ENCODE assay signal across 8 cellular contexts in genomic region chr1:202143011-202143767, GRCh38. TPM values are rescaled to one million over a fixed set of nuclear protein-coding genes. Genes with fewer than 3 reads are reported as not detected.
A peak's percentile ranks its signal among the peaks of the same experiment; 100 is the strongest.
DNase-seq lines count a peak whose midpoint lies in the region; ATAC-seq and TF ChIP-seq lines count a peak whose summit lies in the region.

No MANE protein-coding gene starts in this region.

- peak; percentile 4 to 11 for ATAC-seq in activated CD4-positive, CD25-positive, alpha-beta regulatory T cell treated with anti-CD3 and anti-CD28 coated beads, Interleukin-2, amount 50 U/mL, for 24 hours
- ATAC-seq in HG02973 (IDR thresholded peaks at IDR 0.05; ENCODE audit: unreplicated experiment) (peak; percentile 24), SK-N-SH treated with all-trans-retinoic acid at 6 μM for 48 hours (peak; percentile 53)

- H3K36me3 ChIP-seq in muscle layer of duodenum (ENCODE audit: control insufficient read depth in 1 of 2, insufficient read depth in 2 of 2, low read length in 2 of 2), result peaks cover 0 to 4% of the 10 kb centered on the region in 2 donors

- peaks cover 5 to 27% of the 10 kb centered on the region in 2 donors for H3K4me1 ChIP-seq in muscle layer of duodenum (ENCODE audit: control insufficient read depth in 1 of 2, insufficient read depth in 2 of 2, low read length in 2 of 2)

- H3K27ac Mint-ChIP-seq in endothelial cell (ENCODE audit: unreplicated experiment), result peak overlapping the region; percentile 85

- H3K4me1 Mint-ChIP-seq in endothelial cell (ENCODE audit: unreplicated experiment), result peaks cover 11% of the 10 kb centered on the region

- H3K4me3 Mint-ChIP-seq in endothelial cell (ENCODE audit: unreplicated experiment), result peak overlapping the region; percentile 97

- peaks cover 8% of the 10 kb centered on the region for H3K36me3 Mint-ChIP-seq in endothelial cell (ENCODE audit: low read depth, unreplicated experiment)

- peaks cover 17% of the 10 kb centered on the region for H3K27me3 Mint-ChIP-seq in endothelial cell (ENCODE audit: unreplicated experiment)

- H3K9me3 ChIP-seq in muscle layer of duodenum (ENCODE audit: control insufficient read depth in 1 of 2, low read length in 2 of 2), result no peaks in the 10 kb centered on the region

- peak overlapping the region; percentile 94 for H3K4me3 ChIP-seq in muscle layer of duodenum (ENCODE audit: low read depth in 1 of 2, low read length in 2 of 2)

- peak overlapping the region; percentile 81 for H3K27ac ChIP-seq in muscle layer of duodenum (ENCODE audit: low read length)

- TF ChIP-seq CTCF in endothelial cell (IDR thresholded peaks at IDR 0.05; ENCODE audit: unreplicated experiment), result no peak

- DNase-seq in activated CD4-positive, CD25-positive, alpha-beta regulatory T cell treated with anti-CD3 and anti-CD28 coated beads, Interleukin-2, amount 50 U/mL, for 72 hours, result no peak
- DNase-seq in endothelial cell (ENCODE audit: low spot score) (no peak), NCI-H774 (lab: John Stamatoyannopoulos, UW) (no peak), activated gamma-delta T cell treated with Interleukin-2 at 50 U/mL for 16 hours (no peak)

- no peaks in the 10 kb centered on the region for H3K9me3 Mint-ChIP-seq in endothelial cell (ENCODE audit: unreplicated experiment)

- no peaks in the 10 kb centered on the region for H3K27me3 ChIP-seq in muscle layer of duodenum (ENCODE audit: low read depth, low read length)

TF ChIP-seq in SK-N-SH treated with all-trans-retinoic acid at 6 μM for 48 hours, 23 proteins besides CTCF, POLR2A, EP300 and RAD21:
- TF ChIP-seq, protein P1, sequence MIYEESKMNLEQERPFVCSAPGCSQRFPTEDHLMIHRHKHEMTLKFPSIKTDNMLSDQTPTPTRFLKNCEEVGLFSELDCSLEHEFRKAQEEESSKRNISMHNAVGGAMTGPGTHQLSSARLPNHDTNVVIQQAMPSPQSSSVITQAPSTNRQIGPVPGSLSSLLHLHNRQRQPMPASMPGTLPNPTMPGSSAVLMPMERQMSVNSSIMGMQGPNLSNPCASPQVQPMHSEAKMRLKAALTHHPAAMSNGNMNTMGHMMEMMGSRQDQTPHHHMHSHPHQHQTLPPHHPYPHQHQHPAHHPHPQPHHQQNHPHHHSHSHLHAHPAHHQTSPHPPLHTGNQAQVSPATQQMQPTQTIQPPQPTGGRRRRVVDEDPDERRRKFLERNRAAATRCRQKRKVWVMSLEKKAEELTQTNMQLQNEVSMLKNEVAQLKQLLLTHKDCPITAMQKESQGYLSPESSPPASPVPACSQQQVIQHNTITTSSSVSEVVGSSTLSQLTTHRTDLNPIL (CRISPR knock-in tag; IDR thresholded peaks at IDR 0.05; ENCODE audit: low read depth), result no peak
- TF ChIP-seq BACH2 (CRISPR knock-in tag; IDR thresholded peaks at IDR 0.05; ENCODE audit: borderline replicate concordance), result no peak
- TF ChIP-seq ZNF8 (CRISPR knock-in tag; IDR thresholded peaks at IDR 0.05), result no peak
- TF ChIP-seq GLIS3 (CRISPR knock-in tag; IDR thresholded peaks at IDR 0.05), result no peak
- TF ChIP-seq PATZ1 (CRISPR knock-in tag; IDR thresholded peaks at IDR 0.05; ENCODE audit: borderline replicate concordance), result no peak
- no peak for TF ChIP-seq ZNF565 (CRISPR knock-in tag; conservative IDR thresholded peaks at IDR 0.05; ENCODE audit: low read depth)
- TF ChIP-seq RARB (CRISPR knock-in tag; IDR thresholded peaks at IDR 0.05), result no peak
- TF ChIP-seq TSHZ2 (CRISPR knock-in tag; IDR thresholded peaks at IDR 0.05), result no peak

RNA-seq across cellular contexts. Expression of gene ARL8A, which starts 1.3 kb away (rescaled TPM):
- 38.8 TPM for total RNA-seq in endothelial cell (ENCODE audit: unreplicated experiment)

RNA-seq across cellular contexts. Expression of gene PTPN7, which starts 17.2 kb away (rescaled TPM):
- 1.3 TPM for total RNA-seq in endothelial cell (ENCODE audit: unreplicated experiment)

RNA-seq across cellular contexts. Expression of gene GPR37L1, which starts 20.5 kb away (rescaled TPM):
- not detected for total RNA-seq in endothelial cell (ENCODE audit: unreplicated experiment)

RNA-seq across cellular contexts. Expression of gene LGR6, which starts 50.4 kb away (rescaled TPM):
- 0.23 TPM for total RNA-seq in endothelial cell (ENCODE audit: unreplicated experiment)
